31 cellular contexts compared by ENCODE assay signal in the genomic region with DNA sequence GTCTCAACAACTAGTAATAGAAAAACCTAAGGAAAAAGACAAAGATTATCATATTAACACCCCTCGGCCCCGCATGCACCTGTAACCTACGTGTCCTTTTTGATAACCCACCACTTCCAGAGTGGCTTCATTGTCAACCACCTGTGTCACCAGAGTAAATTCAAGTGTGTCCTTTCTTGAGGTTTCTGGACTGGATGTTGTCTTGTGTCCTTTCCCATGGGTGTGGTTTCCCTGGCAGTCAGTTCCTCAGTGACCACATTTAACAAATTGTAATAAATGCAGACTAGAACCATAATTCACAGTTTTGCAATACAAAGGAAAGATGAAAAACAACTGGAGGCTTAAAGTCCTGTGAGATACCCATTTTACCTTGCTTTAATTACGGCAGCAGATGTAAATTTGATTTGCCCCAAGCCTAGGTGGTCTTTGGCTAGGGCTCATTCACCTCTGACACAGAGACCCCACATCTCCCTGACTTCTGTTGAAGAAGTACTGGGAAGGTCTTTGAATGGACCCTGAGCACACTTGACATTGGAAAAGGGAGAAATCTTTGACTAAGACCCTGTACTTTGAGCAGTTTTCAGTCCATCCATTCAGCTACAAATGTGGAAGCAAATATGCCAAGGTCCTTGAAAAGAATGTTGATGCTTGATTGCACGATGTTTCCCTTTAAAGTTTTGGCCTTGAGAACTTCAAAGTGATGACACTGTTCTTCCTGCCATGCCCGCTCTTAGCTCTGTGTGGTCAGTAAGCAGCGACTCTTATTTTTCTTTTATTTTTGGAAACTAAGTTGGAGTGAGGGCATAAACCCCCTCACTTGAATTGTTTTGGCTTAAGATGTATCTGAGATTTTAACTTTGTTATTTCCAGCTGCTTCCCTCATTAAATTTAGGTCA.
"Had no signal": no experiment of that assay in that cellular context is flagged by ENCODE, and none has a peak within 500 bp of the region (broad histone marks: within the 10 kb centered on the region; RNA-seq: fewer than 3 reads in every experiment).

No MANE protein-coding gene starts in this region.

- DNase-seq: activated CD4-positive, alpha-beta memory T cell treated with anti-CD3 and anti-CD28 coated beads, Interleukin-2, amount 10 ng/mL, durations not matched to agents 7 days and 5 days; activated CD4-positive, alpha-beta T cell treated with anti-CD3 and anti-CD28 coated beads for 1 hour; activated CD4-positive, alpha-beta T cell treated with anti-CD3 and anti-CD28 coated beads for 48 hours; activated CD4-positive, CD25-positive, alpha-beta regulatory T cell; activated CD8-positive, alpha-beta memory T cell treated with anti-CD3 and anti-CD28 coated beads for 24 hours; activated CD8-positive, alpha-beta memory T cell treated with anti-CD3 and anti-CD28 coated beads, Interleukin-2, amount 10 ng/mL, durations not matched to agents 7 days and 5 days; activated CD8-positive, alpha-beta memory T cell treated with anti-CD3 and anti-CD28 coated beads, Interleukin-2, amount 50 U/mL, for 48 hours; activated effector memory CD4-positive, alpha-beta T cell treated with Interleukin-2 at 50 U/mL for 16 hours; activated naive CD4-positive, alpha-beta T cell treated with anti-CD3 and anti-CD28 coated beads, Interleukin-2, amount 10 ng/mL, durations not matched to agents 7 days and 5 days; activated naive CD8-positive, alpha-beta T cell treated with anti-CD3 and anti-CD28 coated beads, Interleukin-2, amount 50 U/mL, for 24 hours; activated T-cell treated with anti-CD3 and anti-CD28 coated beads, Interleukin-2, amount 50 U/mL, for 48 hours; amniotic stem cell; aorta; MM.1S; MV-4-11; NCI-H1092; NCI-H1417; NCI-H187 treated with DMSO at 0.1 percent for 48 hours; NCI-H2081; NCI-H2171 treated with DMSO at 0.1 percent for 48 hours; NCI-H2227 treated with DMSO at 0.1 percent for 48 hours; NCI-H524 treated with DMSO at 0.1 percent for 48 hours; SHP77 treated with DMSO at 0.1 percent for 48 hours; SK-N-SH; T-cell; T-helper 2 cell; T-helper 9 cell had no signal

- ATAC-seq: activated CD8-positive, alpha-beta memory T cell treated with anti-CD3 and anti-CD28 coated beads, Interleukin-2, amount 10 ng/mL, durations not matched to agents 7 days and 5 days; activated naive CD8-positive, alpha-beta T cell treated with anti-CD3 and anti-CD28 coated beads, Interleukin-2, amount 50 U/mL, for 24 hours; Panc1; T-cell had no signal

- H3K9ac ChIP-seq: SK-N-SH had no signal

- H3K27ac ChIP-seq: cardiac muscle cell, SJSA1, VCaP had no signal

- H3K9me3 ChIP-seq: SJSA1, SK-N-SH had no signal

- H3K27me3 ChIP-seq: cardiac muscle cell, SJSA1 had no signal

- H3K9me2 ChIP-seq: SK-N-SH had no signal

- H3K4me3 ChIP-seq: cardiac muscle cell, SJSA1 had no signal

- H3K4me2 ChIP-seq: SK-N-SH had no signal

- H3K36me3 ChIP-seq: cardiac muscle cell, SJSA1 had no signal
